Comparison of ENCODE assay signal across 18 cellular contexts in genomic region chr4:75666299-75666698, GRCh38. TPM values are rescaled to one million over a fixed set of nuclear protein-coding genes. Genes with fewer than 3 reads are reported as not detected.
A peak's percentile ranks its signal among the peaks of the same experiment; 100 is the strongest.
DNase-seq lines count a peak whose midpoint lies in the region; ATAC-seq lines count a peak whose summit lies in the region.
"Had no signal": no experiment of that assay in that cellular context is flagged by ENCODE, and none has a peak within 500 bp of the region (broad histone marks: within the 10 kb centered on the region; RNA-seq: fewer than 3 reads in every experiment).

No MANE protein-coding gene starts in this region.

- DNase-seq in activated naive CD4-positive, alpha-beta T cell treated with anti-CD3 and anti-CD28 coated beads for 36 hours, result no peak
- no peak for DNase-seq in activated naive CD4-positive, alpha-beta T cell treated with anti-CD3 and anti-CD28 coated beads, Interleukin-2, amount 50 U/mL, for 16 hours
- DNase-seq in T-helper 17 cell (no peak), epithelial cell of prostate (ENCODE audit: low read depth, low spot score) (no peak), GM19240 (ENCODE audit: insufficient read length, low spot score) (no peak), NCI-H748 treated with DMSO at 0.1 percent for 48 hours (lab: John Stamatoyannopoulos, UW) (no peak), DMS 273 treated with DMSO at 0.1 percent for 48 hours (lab: John Stamatoyannopoulos, UW) (no peak)
- DNase-seq: amniotic stem cell; mammary epithelial cell; NCI-H2081 treated with DMSO at 0.1 percent for 48 hours; right lobe of liver; SHP77; stimulated activated CD4-positive, alpha-beta T cell treated with anti-CD3 and anti-CD28 coated beads, Interleukin-2, amount 100 ng/mL, for 48 hours; stimulated activated CD8-positive, alpha-beta memory T cell treated with anti-CD3 and anti-CD28 coated beads, Interleukin-4, amount 100 ng/mL, for 48 hours; tibial artery had no signal

- no peak for ATAC-seq in T-helper 17 cell
- ATAC-seq in GM21825 (IDR thresholded peaks at IDR 0.05; ENCODE audit: unreplicated experiment), result no peak
- ATAC-seq: right lobe of liver had no signal

- peaks cover 77% of the 10 kb centered on the region for H3K4me1 Mint-ChIP-seq in activated naive CD4-positive, alpha-beta T cell treated with anti-CD3 and anti-CD28 coated beads for 36 hours (ENCODE audit: low read depth)
- H3K4me1 Mint-ChIP-seq in T-helper 17 cell, result peaks cover 54% of the 10 kb centered on the region

- H3K9me3 Mint-ChIP-seq in activated naive CD4-positive, alpha-beta T cell treated with anti-CD3 and anti-CD28 coated beads for 36 hours, result no peaks in the 10 kb centered on the region

- peaks cover 11% of the 10 kb centered on the region for H3K36me3 Mint-ChIP-seq in activated naive CD4-positive, alpha-beta T cell treated with anti-CD3 and anti-CD28 coated beads for 36 hours (ENCODE audit: low read depth)
- H3K36me3 Mint-ChIP-seq in T-helper 17 cell (ENCODE audit: low read depth), result peaks cover 4% of the 10 kb centered on the region

- CTCF ChIA-PET in activated naive CD4-positive, alpha-beta T cell treated with anti-CD3 and anti-CD28 coated beads for 36 hours (lab: Charles Lee), result interaction anchor here (0.6 kb wide), 1 partner anchor 97 kb away, joined by 4 read pairs; no protein-coding TSS in a partner anchor

- H3K27ac Mint-ChIP-seq in activated naive CD4-positive, alpha-beta T cell treated with anti-CD3 and anti-CD28 coated beads for 36 hours, result peak overlapping the region; percentile 84
- H3K27ac Mint-ChIP-seq in T-helper 17 cell, result peak overlapping the region; percentile 84

- H3K4me3 Mint-ChIP-seq in activated naive CD4-positive, alpha-beta T cell treated with anti-CD3 and anti-CD28 coated beads for 36 hours, result peak overlapping the region; percentile 44
- H3K4me3 Mint-ChIP-seq in T-helper 17 cell, result peak overlapping the region; percentile 57

- H3K27me3 Mint-ChIP-seq in activated naive CD4-positive, alpha-beta T cell treated with anti-CD3 and anti-CD28 coated beads for 36 hours (ENCODE audit: low read depth), result no peaks in the 10 kb centered on the region
- no peaks in the 10 kb centered on the region for H3K27me3 Mint-ChIP-seq in T-helper 17 cell

- peak overlapping the region; percentile 38 for H3K27ac ChIP-seq in epithelial cell of prostate
- H3K27ac ChIP-seq: neutrophil, right lobe of liver, tibial artery had no signal

- H3K9me3 ChIP-seq in T-helper 17 cell (ENCODE audit: control insufficient read depth, low read length, poor library complexity, severe bottlenecking), result no peaks in the 10 kb centered on the region
- H3K9me3 ChIP-seq: neutrophil, right lobe of liver, tibial artery had no signal

- intact Hi-C loops in activated naive CD4-positive, alpha-beta T cell treated with anti-CD3 and anti-CD28 coated beads for 36 hours (cut with micrococcal nuclease), result loop anchor here (1.0 kb wide), 1 partner anchor 11 kb away; no protein-coding TSS in a partner anchor

RNA-seq across cellular contexts. Expression of gene G3BP2, which starts 6.9 kb away (rescaled TPM):
- total RNA-seq in activated naive CD4-positive, alpha-beta T cell treated with anti-CD3 and anti-CD28 coated beads for 36 hours, result 100 to 1,000 TPM; 134 to 144 TPM
- total RNA-seq in T-helper 17 cell, result 100 to 1,000 TPM; 323 to 339 TPM

RNA-seq across cellular contexts. Expression of gene CDKL2, which starts 36.0 kb away (rescaled TPM):
- 1 to 10 TPM in 1 of 2 experiments, under 1 TPM in 1; 0.79 to 1.2 TPM for total RNA-seq in activated naive CD4-positive, alpha-beta T cell treated with anti-CD3 and anti-CD28 coated beads for 36 hours
- 1 to 10 TPM in 1 of 2 donors, under 1 TPM in 1; 0.67 to 1.3 TPM for total RNA-seq in T-helper 17 cell
- total RNA-seq: HT1080 had no signal

RNA-seq across cellular contexts. Expression of gene USO1, which starts 58.1 kb away (rescaled TPM):
- total RNA-seq in activated naive CD4-positive, alpha-beta T cell treated with anti-CD3 and anti-CD28 coated beads for 36 hours, result 10 to 100 TPM; 42.1 to 42.4 TPM
- 10 to 100 TPM; 24.0 to 27.8 TPM for total RNA-seq in T-helper 17 cell
